ENCODE assay signal across 8 cellular contexts in genomic region chr10:98134431-98135221, GRCh38. TPM values are rescaled to one million over a fixed set of nuclear protein-coding genes. Genes with fewer than 3 reads are reported as not detected.
DNase-seq lines count a peak whose midpoint lies in the region; ATAC-seq and TF ChIP-seq lines count a peak whose summit lies in the region.

TSS of gene R3HCC1L (plus strand) at chr10:98134657. CDS start at chr10:98208115, 73,458 bp downstream.

- H3K4me1 Mint-ChIP-seq in nephron: peaks cover 16% of the 10 kb centered on the region

- DNase-seq in ELF-1 (ENCODE audit: low read depth, low spot score): peak; percentile 95
- peak; percentile 71 for DNase-seq in GOT3 (lab: John Stamatoyannopoulos, UW)
- DNase-seq in LHCN-M2 (ENCODE audit: low read depth): peak; percentile 87
- peak; percentile 91 for DNase-seq in RWPE1 (ENCODE audit: low spot score)
- peak; percentile 90 for DNase-seq in activated T-helper 9 cell treated with anti-CD3 and anti-CD28 coated beads, Interleukin-2, amount 50 U/mL, for 16 hours (ENCODE audit: low read depth)
- DNase-seq in fibroblast of the aortic adventitia (ENCODE audit: low read depth): peak; percentile 78
- DNase-seq in stimulated activated naive CD8-positive, alpha-beta T cell treated with anti-CD3 and anti-CD28 coated beads, Interleukin-15, Interleukin-2, amounts not matched to agents 100 U/mL and 50 U/mL, for 24 hours: peak; percentile 96

- H3K27ac Mint-ChIP-seq in nephron: peak within 1 kb of the TSS; percentile 62 to 90 (median 82)

- H3K27ac ChIP-seq in RWPE1: peak within 1 kb of the TSS; percentile 86

- H3K27me3 Mint-ChIP-seq in nephron (ENCODE audit: low read depth): no peaks in the 10 kb centered on the region

- peaks cover 15% of the 10 kb centered on the region for H3K9me3 Mint-ChIP-seq in nephron

- POLR2A ChIA-PET in RWPE1 (lab: Yijun Ruan, JAX; ENCODE audit: low non-redundant PET): interaction anchor here (0.6 to 0.7 kb wide), 3 partner anchors 10 to 75 kb away, joined by 3 to 4 read pairs (median 3); no protein-coding TSS in a partner anchor

- CTCF ChIA-PET in RWPE1 (lab: Yijun Ruan, JAX): interaction anchor here (0.6 to 1.4 kb wide), 3 partner anchors 35 to 132 kb away, joined by 3 to 4 read pairs (median 4); no protein-coding TSS in a partner anchor

- ATAC-seq in stimulated activated naive CD8-positive, alpha-beta T cell treated with anti-CD3 and anti-CD28 coated beads, Interleukin-15, Interleukin-2, amounts not matched to agents 100 U/mL and 50 U/mL, for 24 hours: peak; percentile 98

- TF ChIP-seq CTCF in RWPE1 (conservative IDR thresholded peaks at IDR 0.05; ENCODE audit: low read depth) (no peak), fibroblast of the aortic adventitia (IDR thresholded peaks at IDR 0.05; ENCODE audit: insufficient read depth, low read length) (no peak), nephron (IDR thresholded peaks at IDR 0.05; ENCODE audit: unreplicated experiment in 3 of 3) (no peak)

- H3K4me3 Mint-ChIP-seq in nephron: peak within 1 kb of the TSS; percentile 84 to 90 (median 87)

- H3K36me3 Mint-ChIP-seq in nephron (ENCODE audit: low read depth): no peaks in the 10 kb centered on the region

- H3K4me3 ChIP-seq in fibroblast of the aortic adventitia (ENCODE audit: low read depth, low read length): peak within 1 kb of the TSS; percentile 94

RNA-seq across cellular contexts. Expression of gene R3HCC1L, which starts in this region (rescaled TPM):
- 10.4 and 14.0 TPM in 2 replicates for total RNA-seq in LHCN-M2 (2014; rRNA removed)
- 4.5 TPM for polyA plus RNA-seq in LHCN-M2 (2012)
- 10.8 and 19.6 TPM in 2 replicates for total RNA-seq in fibroblast of the aortic adventitia (ENCODE audit: low replicate concordance)

Comparison
In these comparisons a context has a peak if more than half of its experiments do, and no peak if none do; other contexts are left out.
1. Peak in every context shown above with its lines: DNase-seq, ATAC-seq, H3K4me3 ChIP-seq and H3K27ac ChIP-seq.